In the genomic region with DNA sequence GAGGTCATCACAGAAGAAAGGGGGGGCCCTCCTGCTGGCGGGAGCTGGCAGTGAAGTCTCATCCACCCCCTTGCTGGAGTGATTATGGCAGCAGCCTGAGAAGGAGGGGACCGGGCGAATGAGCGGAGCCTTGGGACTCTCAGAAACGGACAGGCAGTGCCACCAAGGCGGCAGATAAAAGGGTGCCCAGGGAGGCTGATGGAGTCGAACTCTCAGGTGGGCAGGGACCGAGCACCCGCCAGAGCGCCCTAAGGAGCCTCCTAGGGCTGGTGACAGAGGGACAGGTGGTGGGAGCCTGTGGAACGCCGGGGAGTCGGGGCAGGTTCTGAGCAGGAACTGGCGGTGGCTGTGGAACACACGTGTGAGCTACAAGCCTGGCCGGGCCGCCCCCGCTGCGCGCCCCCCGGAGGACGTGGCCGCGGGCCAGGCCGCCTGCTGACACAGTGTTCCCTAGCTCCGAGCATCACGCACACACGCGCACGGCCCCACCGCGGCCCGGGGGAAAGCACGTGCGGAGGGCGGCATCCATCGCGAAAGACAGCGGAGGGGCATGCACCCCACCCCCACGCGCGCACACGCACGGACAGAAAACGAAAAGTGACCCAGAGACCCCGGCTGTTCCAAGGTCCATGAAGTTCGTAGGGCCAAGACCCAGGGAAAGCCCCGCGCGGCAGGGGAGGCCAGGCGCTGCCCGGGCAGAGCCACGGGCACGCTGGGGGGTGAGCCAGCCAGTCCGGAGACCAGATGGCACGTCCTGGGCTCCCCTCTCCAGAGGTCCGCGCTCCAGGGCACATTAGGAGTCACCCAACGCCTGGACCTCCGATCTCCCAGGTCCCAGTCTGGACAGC, we compare ENCODE assay signal across 1 cellular context.
TF ChIP-seq lines count a peak whose summit lies in the region.

No MANE protein-coding gene starts in this region.

TF ChIP-seq in IMR-90, 13 proteins besides CTCF, POLR2A, EP300 and RAD21 (continued from another document):
- TF ChIP-seq, protein P1, sequence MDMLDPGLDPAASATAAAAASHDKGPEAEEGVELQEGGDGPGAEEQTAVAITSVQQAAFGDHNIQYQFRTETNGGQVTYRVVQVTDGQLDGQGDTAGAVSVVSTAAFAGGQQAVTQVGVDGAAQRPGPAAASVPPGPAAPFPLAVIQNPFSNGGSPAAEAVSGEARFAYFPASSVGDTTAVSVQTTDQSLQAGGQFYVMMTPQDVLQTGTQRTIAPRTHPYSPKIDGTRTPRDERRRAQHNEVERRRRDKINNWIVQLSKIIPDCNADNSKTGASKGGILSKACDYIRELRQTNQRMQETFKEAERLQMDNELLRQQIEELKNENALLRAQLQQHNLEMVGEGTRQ (IDR thresholded peaks at IDR 0.05; ENCODE audit: low read depth, low read length), result no peak
- TF ChIP-seq MAZ (IDR thresholded peaks at IDR 0.05; ENCODE audit: borderline replicate concordance, low read depth, low read length) (peak; percentile 63; the same call in 1 of the 2 replicates), NFE2L2 (IDR thresholded peaks at IDR 0.05; ENCODE audit: low read depth, low read length) (no peak), MAFK (IDR thresholded peaks at IDR 0.05; ENCODE audit: low read depth, low read length) (no peak), CHD1 (IDR thresholded peaks at IDR 0.05; ENCODE audit: low read depth, low read length) (no peak), MXI1 (IDR thresholded peaks at IDR 0.05; ENCODE audit: borderline replicate concordance, low read depth, low read length) (peak; percentile 88), RCOR1 (IDR thresholded peaks at IDR 0.05; ENCODE audit: insufficient replicate concordance, low read length) (no peak), CEBPB (IDR thresholded peaks at IDR 0.05; ENCODE audit: low read depth, low read length) (no peak), BHLHE40 (IDR thresholded peaks at IDR 0.05; ENCODE audit: low read depth, low read length) (peak; percentile 95), FOS (IDR thresholded peaks at IDR 0.05; ENCODE audit: low read depth, low read length) (no peak), RFX5 (IDR thresholded peaks at IDR 0.05; ENCODE audit: low read depth, low read length) (no peak)
- TF ChIP-seq, protein P2, sequence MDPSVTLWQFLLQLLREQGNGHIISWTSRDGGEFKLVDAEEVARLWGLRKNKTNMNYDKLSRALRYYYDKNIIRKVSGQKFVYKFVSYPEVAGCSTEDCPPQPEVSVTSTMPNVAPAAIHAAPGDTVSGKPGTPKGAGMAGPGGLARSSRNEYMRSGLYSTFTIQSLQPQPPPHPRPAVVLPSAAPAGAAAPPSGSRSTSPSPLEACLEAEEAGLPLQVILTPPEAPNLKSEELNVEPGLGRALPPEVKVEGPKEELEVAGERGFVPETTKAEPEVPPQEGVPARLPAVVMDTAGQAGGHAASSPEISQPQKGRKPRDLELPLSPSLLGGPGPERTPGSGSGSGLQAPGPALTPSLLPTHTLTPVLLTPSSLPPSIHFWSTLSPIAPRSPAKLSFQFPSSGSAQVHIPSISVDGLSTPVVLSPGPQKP (IDR thresholded peaks at IDR 0.05; ENCODE audit: borderline replicate concordance, low read depth, low read length), result no peak
